In the genomic region with DNA sequence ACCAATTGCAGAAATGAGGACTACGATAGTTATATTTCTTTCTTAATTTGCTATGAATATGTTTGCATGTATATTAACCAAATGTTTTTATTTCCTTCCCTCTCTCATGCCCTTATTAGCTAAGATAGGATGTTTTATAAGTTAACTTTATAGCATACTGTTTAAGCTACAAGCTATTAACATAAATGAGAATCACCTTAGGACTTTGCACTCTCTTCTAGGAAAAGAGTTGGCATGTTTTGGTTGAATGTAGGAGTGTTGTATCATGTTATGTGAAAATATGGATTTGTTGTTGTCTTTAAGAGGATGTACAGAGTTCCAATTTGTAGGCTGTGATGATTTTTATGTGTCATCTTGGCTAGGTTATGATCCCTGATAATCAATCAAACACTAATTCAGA, we compare ENCODE assay signal across 22 cellular contexts.
"Had no signal": no experiment of that assay in that cellular context is flagged by ENCODE, and none has a peak within 500 bp of the region (broad histone marks: within the 10 kb centered on the region; RNA-seq: fewer than 3 reads in every experiment).

No MANE protein-coding gene starts in this region.

- H3K27ac ChIP-seq: colonic mucosa, epithelial cell of prostate, esophagus muscularis mucosa, gastroesophageal sphincter, heart left ventricle, hepatocyte, left lung, lower lobe of right lung had no signal

- H3K4me1 Mint-ChIP-seq: endodermal cell, immature natural killer cell had no signal

- H3K27ac Mint-ChIP-seq: dendritic cell treated with granulocyte-macrophage colony-stimulating factor and Interleukin-4, amounts not matched to agents 40 ng/mL and 50 ng/mL, for 4 days; effector memory CD8-positive, alpha-beta T cell; endodermal cell; immature natural killer cell; mesothelial cell of epicardium had no signal

- H3K36me3 Mint-ChIP-seq: immature natural killer cell, mesothelial cell of epicardium had no signal

- ATAC-seq: effector memory CD8-positive, alpha-beta T cell; gastroesophageal sphincter; heart left ventricle; left lung; left ventricle myocardium superior; lower lobe of right lung; mucosa of descending colon had no signal

- H3K4me3 Mint-ChIP-seq: dendritic cell treated with granulocyte-macrophage colony-stimulating factor and Interleukin-4, amounts not matched to agents 40 ng/mL and 50 ng/mL, for 4 days; effector memory CD8-positive, alpha-beta T cell; endodermal cell; immature natural killer cell; mesothelial cell of epicardium had no signal

- H3K4me1 ChIP-seq: colonic mucosa, gastroesophageal sphincter, heart left ventricle, left lung, lower lobe of right lung had no signal

- H3K27me3 ChIP-seq: colonic mucosa, esophagus muscularis mucosa, gastroesophageal sphincter, heart left ventricle, hepatocyte, left lung had no signal

- H3K27me3 Mint-ChIP-seq: dendritic cell treated with granulocyte-macrophage colony-stimulating factor and Interleukin-4, amounts not matched to agents 40 ng/mL and 50 ng/mL, for 4 days; effector memory CD8-positive, alpha-beta T cell had no signal

- H3K9me3 Mint-ChIP-seq: dendritic cell treated with granulocyte-macrophage colony-stimulating factor and Interleukin-4, amounts not matched to agents 40 ng/mL and 50 ng/mL, for 4 days; effector memory CD8-positive, alpha-beta T cell; mesothelial cell of epicardium had no signal

- DNase-seq: colonic mucosa; cortex of kidney; effector CD8-positive, alpha-beta T cell; effector memory CD8-positive, alpha-beta T cell; endodermal cell; heart left ventricle; hypothalamus; immature natural killer cell; islet precursor cell; kidney; kidney glomerular epithelial cell; left lung; left ventricle myocardium superior; lower lobe of right lung; mesenchymal stem cell; mucosa of descending colon had no signal
